ENCODE assay signal across 15 cellular contexts in genomic region chr2:231168460-231169139, GRCh38. TPM values are rescaled to one million over a fixed set of nuclear protein-coding genes. Genes with fewer than 3 reads are reported as not detected.
A peak's percentile ranks its signal among the peaks of the same experiment; 100 is the strongest.
DNase-seq lines count a peak whose midpoint lies in the region; ATAC-seq lines count a peak whose summit lies in the region.
"Had no signal": no experiment of that assay in that cellular context is flagged by ENCODE, and none has a peak within 500 bp of the region (broad histone marks: within the 10 kb centered on the region; RNA-seq: fewer than 3 reads in every experiment).

No MANE protein-coding gene starts in this region.

- H3K9me3 Mint-ChIP-seq in activated naive CD4-positive, alpha-beta T cell treated with anti-CD3 and anti-CD28 coated beads, Interleukin-2, amount 50 U/mL, for 24 hours = no peaks in the 10 kb centered on the region
- H3K9me3 Mint-ChIP-seq in activated naive CD4-positive, alpha-beta T cell treated with anti-CD3 and anti-CD28 coated beads, Interleukin-2, amount 10 ng/mL, durations not matched to agents 7 days and 5 days = no peaks in the 10 kb centered on the region
- H3K9me3 Mint-ChIP-seq in stimulated activated effector memory CD8-positive, alpha-beta T cell treated with anti-CD3 and anti-CD28 coated beads, Interleukin-12 subunit alpha, Interleukin-12 subunit beta, amount 100 ng/mL, for 72 hours = no peaks in the 10 kb centered on the region
- H3K9me3 Mint-ChIP-seq: activated naive CD4-positive, alpha-beta T cell treated with anti-CD3 and anti-CD28 coated beads for 36 hours had no signal

- H3K36me3 ChIP-seq in HAP-1 (replicated peaks) = peaks cover 53% of the 10 kb centered on the region

- H3K4me3 Mint-ChIP-seq in activated naive CD4-positive, alpha-beta T cell treated with anti-CD3 and anti-CD28 coated beads, Interleukin-2, amount 50 U/mL, for 24 hours = no peak overlapping the region
- H3K4me3 Mint-ChIP-seq in activated naive CD4-positive, alpha-beta T cell treated with anti-CD3 and anti-CD28 coated beads, Interleukin-2, amount 10 ng/mL, durations not matched to agents 7 days and 5 days = no peak overlapping the region
- no peak overlapping the region for H3K4me3 Mint-ChIP-seq in stimulated activated effector memory CD8-positive, alpha-beta T cell treated with anti-CD3 and anti-CD28 coated beads, Interleukin-12 subunit alpha, Interleukin-12 subunit beta, amount 100 ng/mL, for 72 hours
- H3K4me3 Mint-ChIP-seq: activated naive CD4-positive, alpha-beta T cell treated with anti-CD3 and anti-CD28 coated beads for 36 hours had no signal

- in situ Hi-C loops in HAP-1 (cut with MboI; ENCODE audit: low sequenced_read_pairs) = no loop called here

- H3K4me3 ChIP-seq in HAP-1 = no peak overlapping the region

- peaks cover 22% of the 10 kb centered on the region for H3K36me3 Mint-ChIP-seq in activated naive CD4-positive, alpha-beta T cell treated with anti-CD3 and anti-CD28 coated beads, Interleukin-2, amount 50 U/mL, for 24 hours
- peaks cover 35% of the 10 kb centered on the region for H3K36me3 Mint-ChIP-seq in activated naive CD4-positive, alpha-beta T cell treated with anti-CD3 and anti-CD28 coated beads, Interleukin-2, amount 10 ng/mL, durations not matched to agents 7 days and 5 days
- peaks cover 99% of the 10 kb centered on the region for H3K36me3 Mint-ChIP-seq in stimulated activated effector memory CD8-positive, alpha-beta T cell treated with anti-CD3 and anti-CD28 coated beads, Interleukin-12 subunit alpha, Interleukin-12 subunit beta, amount 100 ng/mL, for 72 hours

- H3K4me1 ChIP-seq in HAP-1 = peaks cover under 1% of the 10 kb centered on the region
- H3K4me1 ChIP-seq: parathyroid adenoma had no signal

- H3K27me3 ChIP-seq in HAP-1 (ENCODE audit: low read depth) = no peaks in the 10 kb centered on the region

- no peaks in the 10 kb centered on the region for H3K9me3 ChIP-seq in HAP-1

- no peaks in the 10 kb centered on the region for H3K27me3 Mint-ChIP-seq in activated naive CD4-positive, alpha-beta T cell treated with anti-CD3 and anti-CD28 coated beads, Interleukin-2, amount 50 U/mL, for 24 hours
- H3K27me3 Mint-ChIP-seq in activated naive CD4-positive, alpha-beta T cell treated with anti-CD3 and anti-CD28 coated beads, Interleukin-2, amount 10 ng/mL, durations not matched to agents 7 days and 5 days = no peaks in the 10 kb centered on the region

- H3K27ac Mint-ChIP-seq in activated naive CD4-positive, alpha-beta T cell treated with anti-CD3 and anti-CD28 coated beads, Interleukin-2, amount 50 U/mL, for 24 hours = peak overlapping the region; percentile 79
- no peak overlapping the region for H3K27ac Mint-ChIP-seq in activated naive CD4-positive, alpha-beta T cell treated with anti-CD3 and anti-CD28 coated beads, Interleukin-2, amount 10 ng/mL, durations not matched to agents 7 days and 5 days
- H3K27ac Mint-ChIP-seq in stimulated activated effector memory CD8-positive, alpha-beta T cell treated with anti-CD3 and anti-CD28 coated beads, Interleukin-12 subunit alpha, Interleukin-12 subunit beta, amount 100 ng/mL, for 72 hours = peak overlapping the region; percentile 0

- CTCF ChIA-PET in activated naive CD4-positive, alpha-beta T cell treated with anti-CD3 and anti-CD28 coated beads, Interleukin-2, amount 10 ng/mL, durations not matched to agents 7 days and 5 days (lab: Charles Lee) = no interaction called here

- no peak for DNase-seq in activated naive CD4-positive, alpha-beta T cell treated with anti-CD3 and anti-CD28 coated beads, Interleukin-2, amount 10 ng/mL, durations not matched to agents 7 days and 5 days
- DNase-seq in NOMO-1 treated with DMSO at 0.1 percent for 48 hours (lab: John Stamatoyannopoulos, UW; ENCODE audit: unreplicated experiment) (peak; percentile 52), dermis blood vessel endothelial cell (peak; percentile 68), HAP-1 (ENCODE audit: low spot score in 2 of 2) (no peak), nucleus accumbens (lab: John Stamatoyannopoulos, UW) (no peak)
- no peak for DNase-seq in stimulated activated effector memory CD8-positive, alpha-beta T cell treated with anti-CD3 and anti-CD28 coated beads, Interleukin-12 subunit alpha, Interleukin-12 subunit beta, amount 100 ng/mL, for 72 hours (ENCODE audit: low spot score in 2 of 2)
- DNase-seq: activated naive CD4-positive, alpha-beta T cell treated with anti-CD3 and anti-CD28 coated beads for 36 hours; Karpas-422; NCI-H2029; NCI-H526 treated with DMSO at 0.1 percent for 48 hours; substantia nigra had no signal

- no peak for ATAC-seq in stimulated activated effector memory CD8-positive, alpha-beta T cell treated with anti-CD3 and anti-CD28 coated beads, Interleukin-12 subunit alpha, Interleukin-12 subunit beta, amount 100 ng/mL, for 72 hours
- no peak for ATAC-seq in GM18870 (IDR thresholded peaks at IDR 0.05; ENCODE audit: unreplicated experiment)
- ATAC-seq: HCT116 had no signal

- peaks cover 30% of the 10 kb centered on the region for H3K4me1 Mint-ChIP-seq in activated naive CD4-positive, alpha-beta T cell treated with anti-CD3 and anti-CD28 coated beads, Interleukin-2, amount 50 U/mL, for 24 hours
- H3K4me1 Mint-ChIP-seq in activated naive CD4-positive, alpha-beta T cell treated with anti-CD3 and anti-CD28 coated beads, Interleukin-2, amount 10 ng/mL, durations not matched to agents 7 days and 5 days = no peaks in the 10 kb centered on the region
- H3K4me1 Mint-ChIP-seq in stimulated activated effector memory CD8-positive, alpha-beta T cell treated with anti-CD3 and anti-CD28 coated beads, Interleukin-12 subunit alpha, Interleukin-12 subunit beta, amount 100 ng/mL, for 72 hours = peaks cover 22% of the 10 kb centered on the region

RNA-seq across cellular contexts. Expression of gene ARMC9, which starts 29.8 kb away (rescaled TPM):
- total RNA-seq in dermis blood vessel endothelial cell = 9.7 and 19.9 TPM in 2 replicates

RNA-seq across cellular contexts. Expression of gene HTR2B, which starts 43.8 kb away (rescaled TPM):
- total RNA-seq in dermis blood vessel endothelial cell = 4.4 and 4.8 TPM in 2 replicates
- total RNA-seq: activated naive CD4-positive, alpha-beta T cell treated with anti-CD3 and anti-CD28 coated beads for 36 hours had no signal

Comparison
In these comparisons a context has a peak if more than half of its experiments do, and no peak if none do; other contexts are left out.
1. DNase-seq: peak in NOMO-1 treated with DMSO at 0.1 percent for 48 hours (single experiment) and dermis blood vessel endothelial cell (single experiment); none in activated naive CD4-positive, alpha-beta T cell treated with anti-CD3 and anti-CD28 coated beads, Interleukin-2, amount 10 ng/mL, durations not matched to agents 7 days and 5 days (single experiment), stimulated activated effector memory CD8-positive, alpha-beta T cell treated with anti-CD3 and anti-CD28 coated beads, Interleukin-12 subunit alpha, Interleukin-12 subunit beta, amount 100 ng/mL, for 72 hours (0 of 2), HAP-1 (0 of 2) and nucleus accumbens (0 of 56).